In genomic region chr12:20731274-20731673, GRCh38 we compare ENCODE assay signal across 24 cellular contexts. TPM values are rescaled to one million over a fixed set of nuclear protein-coding genes. Genes with fewer than 3 reads are reported as not detected.
"Had no signal": no experiment of that assay in that cellular context is flagged by ENCODE, and none has a peak within 500 bp of the region (broad histone marks: within the 10 kb centered on the region; RNA-seq: fewer than 3 reads in every experiment).

No MANE protein-coding gene starts in this region.

- H2AFZ ChIP-seq: parathyroid adenoma had no signal

- ATAC-seq: activated CD8-positive, alpha-beta memory T cell treated with anti-CD3 and anti-CD28 coated beads, Interleukin-2, amount 10 ng/mL, durations not matched to agents 7 days and 5 days; activated CD8-positive, alpha-beta T cell treated with anti-CD3 and anti-CD28 coated beads for 36 hours; esophagus mucosa; gastrocnemius medialis; lower lobe of right lung; mucosa of descending colon; right cardiac atrium; stimulated activated naive CD8-positive, alpha-beta T cell treated with anti-CD3 and anti-CD28 coated beads, Interleukin-15, Interleukin-2, amounts not matched to agents 100 U/mL and 50 U/mL, for 24 hours had no signal

- H3K9ac ChIP-seq: parathyroid adenoma had no signal

- H3K79me2 ChIP-seq: parathyroid adenoma had no signal

- H3K4me3 ChIP-seq: gastrocnemius medialis, lower lobe of right lung, mucosa of descending colon, upper lobe of left lung had no signal

- H3K4me1 ChIP-seq: gastrocnemius medialis, lower lobe of right lung, parathyroid adenoma, upper lobe of left lung had no signal

- H3K9me3 ChIP-seq: gastrocnemius medialis, lower lobe of right lung, mucosa of descending colon, upper lobe of left lung had no signal

- DNase-seq: activated CD4-positive, alpha-beta T cell treated with anti-CD3 and anti-CD28 coated beads, Interleukin-2, amount 10 ng/mL, durations not matched to agents 7 days and 5 days; activated CD4-positive, CD25-positive, alpha-beta regulatory T cell treated with anti-CD3 and anti-CD28 coated beads, Interleukin-2, amount 50 U/mL, for 72 hours; activated CD8-positive, alpha-beta memory T cell treated with anti-CD3 and anti-CD28 coated beads, Interleukin-2, amount 10 ng/mL, durations not matched to agents 7 days and 5 days; activated CD8-positive, alpha-beta T cell treated with anti-CD3 and anti-CD28 coated beads for 36 hours; activated gamma-delta T cell treated with Interleukin-2 at 50 U/mL for 16 hours; aorta; dermis blood vessel endothelial cell; effector CD8-positive, alpha-beta T cell; gastrocnemius medialis; hypothalamus; lower lobe of right lung; mesendoderm; mucosa of descending colon; nephron progenitor cell; right cardiac atrium; stimulated activated CD4-positive, alpha-beta T cell treated with anti-CD3 and anti-CD28 coated beads, Interleukin-12 subunit alpha, Interleukin-12 subunit beta, amount 100 ng/mL, for 4 hours; stimulated activated CD4-positive, alpha-beta T cell treated with anti-CD3 and anti-CD28 coated beads, Interleukin-4, amount 100 ng/mL, for 4 hours; stimulated activated naive CD8-positive, alpha-beta T cell treated with anti-CD3 and anti-CD28 coated beads, Interleukin-15, Interleukin-2, amounts not matched to agents 100 U/mL and 50 U/mL, for 24 hours; upper lobe of left lung; WERI-Rb-1 had no signal

- H3K27me3 ChIP-seq: gastrocnemius medialis, upper lobe of left lung had no signal

- H3K36me3 ChIP-seq: gastrocnemius medialis, lower lobe of right lung, upper lobe of left lung, WERI-Rb-1 had no signal

- H3K27ac ChIP-seq: gastrocnemius medialis, lower lobe of right lung, parathyroid adenoma, upper lobe of left lung, WERI-Rb-1 had no signal

RNA-seq across cellular contexts. Expression of gene SLCO1C1, which starts 36.1 kb away (rescaled TPM):
- total RNA-seq: activated CD4-positive, alpha-beta T cell treated with anti-CD3 and anti-CD28 coated beads, Interleukin-2, amount 10 ng/mL, durations not matched to agents 7 days and 5 days; activated CD8-positive, alpha-beta memory T cell treated with anti-CD3 and anti-CD28 coated beads, Interleukin-2, amount 10 ng/mL, durations not matched to agents 7 days and 5 days; activated CD8-positive, alpha-beta T cell treated with anti-CD3 and anti-CD28 coated beads for 36 hours; activated T-helper 1 cell treated with anti-CD3 and anti-CD28 coated beads, Interleukin-12 subunit alpha, Interleukin-12 subunit beta, Interleukin-2, Interleukin-4 antibody, amounts not matched to agents 30 ng/mL and 10 ng/mL and 1 ng/mL, durations not matched to agents 14 hours and 24 hours and 36 hours; dermis blood vessel endothelial cell; gastrocnemius medialis; skeletal muscle tissue had no signal
